Comparison of ENCODE assay signal across 8 cellular contexts in the genomic region with DNA sequence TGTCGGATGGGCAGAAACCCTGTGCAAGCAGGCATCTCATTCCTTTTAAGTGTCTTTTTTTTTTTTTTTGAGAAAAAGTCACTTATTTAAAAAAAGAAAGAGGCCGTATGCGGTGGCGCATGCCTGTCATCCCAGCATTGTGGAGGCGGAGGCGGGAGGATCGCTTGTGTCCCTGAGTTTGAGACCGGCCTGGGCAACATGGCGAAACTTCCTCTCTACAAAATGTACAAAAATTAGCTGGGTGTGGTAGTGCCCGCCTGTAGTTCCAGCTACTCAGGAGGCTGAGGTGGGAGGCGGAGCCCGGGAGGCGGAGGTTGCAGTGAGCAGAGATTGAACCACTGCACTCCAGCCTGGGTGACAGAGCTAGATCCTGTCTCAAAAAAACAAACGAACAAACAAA. TPM values are rescaled to one million over a fixed set of nuclear protein-coding genes. Genes with fewer than 3 reads are reported as not detected.
DNase-seq lines count a peak whose midpoint lies in the region; ATAC-seq and TF ChIP-seq lines count a peak whose summit lies in the region.
"Had no signal": no experiment of that assay in that cellular context is flagged by ENCODE, and none has a peak within 500 bp of the region (broad histone marks: within the 10 kb centered on the region; RNA-seq: fewer than 3 reads in every experiment).

No MANE protein-coding gene starts in this region.

- H3K27ac Mint-ChIP-seq in T-cell (no peak overlapping the region), Caco-2 (ENCODE audit: unreplicated experiment) (no peak overlapping the region)

- H3K27me3 Mint-ChIP-seq in T-cell (peaks cover 5 to 23% of the 10 kb centered on the region in 2 donors), Caco-2 (ENCODE audit: insufficient read depth, unreplicated experiment) (peaks cover 14% of the 10 kb centered on the region)

- TF ChIP-seq CTCF in GM12875 (IDR thresholded peaks at IDR 0.05; ENCODE audit: borderline replicate concordance, insufficient read depth, low read depth, low read length) (no peak), fibroblast of lung (conservative IDR thresholded peaks at IDR 0.05 in 1 of 2, IDR thresholded peaks at IDR 0.05 in 1 of 2; ENCODE audit: low read depth in 1 of 2, low read length in 2 of 2) (no peak), Caco-2 (IDR thresholded peaks at IDR 0.05; ENCODE audit: insufficient read depth in 1 of 2, low read depth in 1 of 2, low read length in 1 of 2, severe bottlenecking in 1 of 2, unreplicated experiment in 1 of 2) (no peak), GM13977 (IDR thresholded peaks at IDR 0.05; ENCODE audit: extremely low read depth, insufficient read depth, missing control alignments) (no peak)

- H3K4me3 Mint-ChIP-seq in T-cell (peak overlapping the region; percentile 93 to 96 (median 93)), Caco-2 (ENCODE audit: unreplicated experiment) (no peak overlapping the region)

- H3K9me3 Mint-ChIP-seq in T-cell = no peaks in the 10 kb centered on the region
- no peaks in the 10 kb centered on the region for H3K9me3 Mint-ChIP-seq in Caco-2 (ENCODE audit: unreplicated experiment)

- H3K4me1 ChIP-seq in fibroblast of lung (ENCODE audit: control insufficient read depth, extremely low read depth, insufficient read depth, low read length) (no peaks in the 10 kb centered on the region), Caco-2 (peaks cover 8% of the 10 kb centered on the region; the same call in 1 of the 2 replicates)

- H3K4me3 ChIP-seq in GM12875 (ENCODE audit: low read depth, low read length) (peak overlapping the region; percentile 88), fibroblast of lung (replicated peaks in 1 of 4; ENCODE audit: control extremely low read depth in 1 of 4, insufficient read depth in 1 of 4, low read depth in 3 of 4, low read length in 4 of 4) (peak overlapping the region in 2 of 4 experiments; percentile 84 to 93), skeletal muscle cell (ENCODE audit: low read depth, low read length) (peak overlapping the region; percentile 80), Caco-2 (ENCODE audit: low read depth, low read length) (no peak overlapping the region)

- DNase-seq in T-cell = no peak
- no peak for DNase-seq in fibroblast of lung (ENCODE audit: low read depth in 2 of 2)
- DNase-seq in skeletal muscle cell (ENCODE audit: low read depth) = no peak
- no peak for DNase-seq in Caco-2
- DNase-seq in GM13977 (ENCODE audit: low spot score) = no peak
- DNase-seq: effector CD8-positive, alpha-beta T cell had no signal

- H4K20me1 ChIP-seq in fibroblast of lung (ENCODE audit: control insufficient read depth, extremely low read depth, insufficient read depth, low read length) = no peaks in the 10 kb centered on the region

- ATAC-seq in T-cell (replicated peaks in 1 of 4) (no peak), HG02571 (IDR thresholded peaks at IDR 0.05; ENCODE audit: unreplicated experiment) (no peak)

- peaks cover 8% of the 10 kb centered on the region for H3K36me3 Mint-ChIP-seq in T-cell
- H3K36me3 Mint-ChIP-seq in Caco-2 (ENCODE audit: insufficient read depth, unreplicated experiment) = no peaks in the 10 kb centered on the region

- BruUV-seq in Caco-2 (replicated peaks; lab: Mats Ljungman, UMichigan) = no TSS peak

- POLR2A ChIA-PET in T-cell (lab: Charles Lee) (interaction anchor here in 1 of 2 donors (0.6 kb wide), 1 partner anchor 123 kb away, joined by 5 read pairs; no protein-coding TSS in a partner anchor), Caco-2 (lab: Charles Lee) (no interaction called here)

- CTCF ChIA-PET in T-cell (lab: Charles Lee) = interaction anchor here (0.7 to 1.3 kb wide), 2 partner anchors 12 to 14 kb away, joined by 5 read pairs; no protein-coding TSS in a partner anchor
- CTCF ChIA-PET in Caco-2 (lab: Charles Lee) = no interaction called here

- H3K9me3 ChIP-seq in fibroblast of lung (ENCODE audit: control insufficient read depth, insufficient read depth, low read depth, low read length) (no peaks in the 10 kb centered on the region), Caco-2 (no peaks in the 10 kb centered on the region)

- H3K79me2 ChIP-seq in fibroblast of lung (ENCODE audit: control insufficient read depth, insufficient read depth, low read length) = no peaks in the 10 kb centered on the region

- no peak overlapping the region for H2AFZ ChIP-seq in fibroblast of lung (ENCODE audit: low read length)

- H3K36me3 ChIP-seq in fibroblast of lung (ENCODE audit: control insufficient read depth, insufficient read depth, low read length) = no peaks in the 10 kb centered on the region
- no peaks in the 10 kb centered on the region for H3K36me3 ChIP-seq in Caco-2 (ENCODE audit: control insufficient read depth, insufficient read depth, low read length)

- H3K27me3 ChIP-seq in fibroblast of lung (ENCODE audit: control insufficient read depth, insufficient read depth, low read length) (peaks cover 11% of the 10 kb centered on the region), Caco-2 (replicated peaks; ENCODE audit: control insufficient read depth, insufficient read depth, low read length) (no peaks in the 10 kb centered on the region; the same call in none of the 2 replicates)

- no peak overlapping the region for H3K27ac ChIP-seq in fibroblast of lung (ENCODE audit: insufficient read depth, low read length)

- H3K4me1 Mint-ChIP-seq in T-cell (peaks cover 39 to 54% (median 43%) of the 10 kb centered on the region in 3 donors), Caco-2 (ENCODE audit: low read depth, unreplicated experiment) (peaks cover 12% of the 10 kb centered on the region)

- no peak overlapping the region for H3K9ac ChIP-seq in fibroblast of lung (ENCODE audit: insufficient read depth, low read length)

- intact Hi-C loops in Caco-2 (cut with micrococcal nuclease; ENCODE audit: unreplicated experiment) = no loop called here

- H3K4me2 ChIP-seq in fibroblast of lung (ENCODE audit: extremely low read depth, insufficient read depth, low read length) = peak overlapping the region; percentile 84

- in situ Hi-C loops in GM13977 (cut with MboI; ENCODE audit: low pct_unique_long_range_greater_than_20kb, low sequenced_read_pairs, unreplicated experiment) = no loop called here

RNA-seq across cellular contexts. Expression of gene GPR137B, which starts 1.7 kb away (rescaled TPM):
- total RNA-seq in T-cell (10 to 100 TPM; 11.2 to 16.1 (median 12.2) TPM), fibroblast of lung (12.9 and 13.6 TPM in 2 replicates), Caco-2 (2022) (5.5 and 5.9 TPM in 2 replicates)
- polyA plus RNA-seq in fibroblast of lung = 12.5 and 13.6 TPM in 2 replicates
- 11.2 and 13.7 TPM in 2 replicates for polyA plus RNA-seq in fibroblast of lung (2012)
- polyA minus RNA-seq in fibroblast of lung (ENCODE audit: low replicate concordance) = 13.4 and 15.9 TPM in 2 replicates
